ENCODE assay signal across 9 cellular contexts in genomic region chr5:121963409-121963808, GRCh38. TPM values are rescaled to one million over a fixed set of nuclear protein-coding genes. Genes with fewer than 3 reads are reported as not detected.
A peak's percentile ranks its signal among the peaks of the same experiment; 100 is the strongest.
DNase-seq lines count a peak whose midpoint lies in the region; ATAC-seq, FAIRE-seq and TF ChIP-seq lines count a peak whose summit lies in the region.
"Had no signal": no experiment of that assay in that cellular context is flagged by ENCODE, and none has a peak within 500 bp of the region (broad histone marks: within the 10 kb centered on the region; RNA-seq: fewer than 3 reads in every experiment).

No MANE protein-coding gene starts in this region.

- H3K4me3 Mint-ChIP-seq in CD4-positive, CD25-positive, alpha-beta regulatory T cell: peak overlapping the region; percentile 93 to 99 (median 98)
- peak overlapping the region; percentile 99 for H3K4me3 Mint-ChIP-seq in astrocyte (ENCODE audit: unreplicated experiment)

- in situ Hi-C loops in HAP-1 (cut with MboI; ENCODE audit: low sequenced_read_pairs): loop anchor here (10.0 kb wide), 1 partner anchor 141 kb away; no protein-coding TSS in a partner anchor

- peak overlapping the region; percentile 98 for H3K4me3 ChIP-seq in CD4-positive, CD25-positive, alpha-beta regulatory T cell (ENCODE audit: low read depth, low read length)
- H3K4me3 ChIP-seq in HL-60 (replicated peaks; ENCODE audit: insufficient read depth, low read length): peak overlapping the region; percentile 73
- peak overlapping the region; percentile 97 for H3K4me3 ChIP-seq in astrocyte (ENCODE audit: insufficient read depth, low read depth, low read length)
- no peak overlapping the region for H3K4me3 ChIP-seq in mucosa of stomach (ENCODE audit: low read length)
- H3K4me3 ChIP-seq in HAP-1: no peak overlapping the region

- no peaks in the 10 kb centered on the region for H3K27me3 ChIP-seq in CD4-positive, CD25-positive, alpha-beta regulatory T cell (ENCODE audit: control insufficient read depth, insufficient read depth, low read length)
- H3K27me3 ChIP-seq in HL-60 (ENCODE audit: insufficient read depth, poor library complexity, severe bottlenecking): no peaks in the 10 kb centered on the region
- no peaks in the 10 kb centered on the region for H3K27me3 ChIP-seq in astrocyte (ENCODE audit: insufficient read depth, low read length)
- H3K27me3 ChIP-seq in mucosa of stomach (ENCODE audit: control insufficient read depth, insufficient read depth, low read length): no peaks in the 10 kb centered on the region
- H3K27me3 ChIP-seq in HAP-1 (ENCODE audit: low read depth): no peaks in the 10 kb centered on the region
- H3K27me3 ChIP-seq: sigmoid colon had no signal

- H3K27ac Mint-ChIP-seq in CD4-positive, CD25-positive, alpha-beta regulatory T cell: peak overlapping the region in 2 of 3 donors; percentile 97 to 98
- no peak overlapping the region for H3K27ac Mint-ChIP-seq in astrocyte (ENCODE audit: unreplicated experiment)

- peaks cover 63% of the 10 kb centered on the region for H3K79me2 ChIP-seq in astrocyte (ENCODE audit: insufficient read depth, low read length)

- TF ChIP-seq CTCF in HL-60 (IDR thresholded peaks at IDR 0.05; ENCODE audit: insufficient read depth, low read length) (no peak), astrocyte (IDR thresholded peaks at IDR 0.05; ENCODE audit: insufficient read depth, low read depth, low read length) (no peak)

- DNase-seq in CD4-positive, CD25-positive, alpha-beta regulatory T cell: peak in 1 of 3 donors; percentile 16
- DNase-seq in HL-60 (ENCODE audit: low read depth in 1 of 2, low spot score in 1 of 2): no peak
- no peak for DNase-seq in astrocyte (ENCODE audit: low read depth)
- no peak for DNase-seq in HAP-1 (ENCODE audit: low spot score in 2 of 2)
- no peak for DNase-seq in anterior cingulate cortex (lab: John Stamatoyannopoulos, UW)
- no peak for DNase-seq in NCI-H2081 treated with DMSO at 0.1 percent for 48 hours (lab: John Stamatoyannopoulos, UW)
- DNase-seq: sigmoid colon had no signal

- H4K20me1 ChIP-seq in astrocyte (ENCODE audit: insufficient read depth, low read length): no peaks in the 10 kb centered on the region

- H3K4me2 ChIP-seq in astrocyte (ENCODE audit: low read length): peak overlapping the region; percentile 95

- no peak overlapping the region for H3K27ac ChIP-seq in CD4-positive, CD25-positive, alpha-beta regulatory T cell (ENCODE audit: insufficient read depth, low read length, poor library complexity, severe bottlenecking)
- H3K27ac ChIP-seq in HL-60 (replicated peaks) (no peak overlapping the region), astrocyte (ENCODE audit: low read depth, low read length) (peak overlapping the region; percentile 91)

- no peak for ATAC-seq in CD4-positive, CD25-positive, alpha-beta regulatory T cell (ENCODE audit: low read depth in 2 of 2)
- ATAC-seq in GM19328 (IDR thresholded peaks at IDR 0.05; ENCODE audit: unreplicated experiment): no peak

- peaks cover 0 to 7% (median 3%) of the 10 kb centered on the region in 7 donors for H3K9me3 Mint-ChIP-seq in CD4-positive, CD25-positive, alpha-beta regulatory T cell
- H3K9me3 Mint-ChIP-seq in astrocyte (ENCODE audit: unreplicated experiment): peaks cover 3% of the 10 kb centered on the region

- peaks cover 16% of the 10 kb centered on the region for H3K4me1 ChIP-seq in CD4-positive, CD25-positive, alpha-beta regulatory T cell (ENCODE audit: control insufficient read depth, insufficient read depth, low read length, poor library complexity, severe bottlenecking)
- H3K4me1 ChIP-seq in astrocyte (ENCODE audit: insufficient read depth, low read length) (peaks cover 13% of the 10 kb centered on the region), mucosa of stomach (ENCODE audit: control insufficient read depth, insufficient read depth, low read length) (peaks cover 7% of the 10 kb centered on the region), HAP-1 (peaks cover 8% of the 10 kb centered on the region; the same call in 1 of the 2 replicates)

- H3K36me3 ChIP-seq in CD4-positive, CD25-positive, alpha-beta regulatory T cell (ENCODE audit: control insufficient read depth, insufficient read depth, low read length): no peaks in the 10 kb centered on the region
- H3K36me3 ChIP-seq in astrocyte (ENCODE audit: insufficient read depth, low read length) (no peaks in the 10 kb centered on the region), mucosa of stomach (ENCODE audit: control insufficient read depth, insufficient read depth, low read length) (no peaks in the 10 kb centered on the region), HAP-1 (replicated peaks) (no peaks in the 10 kb centered on the region)
- H3K36me3 ChIP-seq: sigmoid colon had no signal

- peaks cover 17% of the 10 kb centered on the region for H3K36me3 Mint-ChIP-seq in CD4-positive, CD25-positive, alpha-beta regulatory T cell
- peaks cover 2% of the 10 kb centered on the region for H3K36me3 Mint-ChIP-seq in astrocyte (ENCODE audit: low read depth, unreplicated experiment)

- peaks cover 29 to 50% (median 36%) of the 10 kb centered on the region in 4 donors for H3K4me1 Mint-ChIP-seq in CD4-positive, CD25-positive, alpha-beta regulatory T cell
- H3K4me1 Mint-ChIP-seq in astrocyte (ENCODE audit: low read depth, unreplicated experiment): peaks cover 13% of the 10 kb centered on the region

- H3K9ac ChIP-seq in astrocyte (ENCODE audit: low read length): peak overlapping the region; percentile 94
- H3K9ac ChIP-seq in mucosa of stomach (ENCODE audit: low read length): peak overlapping the region; percentile 63

- no peak for FAIRE-seq in astrocyte (lab: Jason Lieb, UNC)

- H3K27me3 Mint-ChIP-seq in CD4-positive, CD25-positive, alpha-beta regulatory T cell: peaks cover 7% of the 10 kb centered on the region
- H3K27me3 Mint-ChIP-seq in astrocyte (ENCODE audit: low read depth, unreplicated experiment): no peaks in the 10 kb centered on the region

- H2AFZ ChIP-seq in astrocyte (ENCODE audit: low read depth, low read length): no peak overlapping the region

- no peaks in the 10 kb centered on the region for H3K9me3 ChIP-seq in CD4-positive, CD25-positive, alpha-beta regulatory T cell (ENCODE audit: control insufficient read depth in 2 of 2, low read length in 2 of 2)
- H3K9me3 ChIP-seq in astrocyte (ENCODE audit: insufficient read depth, low read depth, low read length) (no peaks in the 10 kb centered on the region), mucosa of stomach (ENCODE audit: control insufficient read depth, low read length) (no peaks in the 10 kb centered on the region), HAP-1 (no peaks in the 10 kb centered on the region)
- H3K9me3 ChIP-seq: sigmoid colon had no signal

RNA-seq across cellular contexts. Expression of gene SRFBP1, which starts 1.6 kb away (rescaled TPM):
- total RNA-seq in CD4-positive, CD25-positive, alpha-beta regulatory T cell: 7.7 TPM
- polyA plus RNA-seq in CD4-positive, CD25-positive, alpha-beta regulatory T cell: 10 to 100 TPM in 2 of 4 donors, 1 to 10 TPM in 2; 6.9 to 11.0 (median 9.8) TPM
- total RNA-seq in astrocyte: 15.4 and 17.0 TPM in 2 replicates

Comparison
In these comparisons a context has a peak if more than half of its experiments do, and no peak if none do; other contexts are left out.
1. H3K4me3 ChIP-seq: peak in CD4-positive, CD25-positive, alpha-beta regulatory T cell (single experiment), HL-60 (single experiment) and astrocyte (single experiment); none in mucosa of stomach (single experiment) and HAP-1 (single experiment).